ENCODE assay signal across 9 cellular contexts in the genomic region with DNA sequence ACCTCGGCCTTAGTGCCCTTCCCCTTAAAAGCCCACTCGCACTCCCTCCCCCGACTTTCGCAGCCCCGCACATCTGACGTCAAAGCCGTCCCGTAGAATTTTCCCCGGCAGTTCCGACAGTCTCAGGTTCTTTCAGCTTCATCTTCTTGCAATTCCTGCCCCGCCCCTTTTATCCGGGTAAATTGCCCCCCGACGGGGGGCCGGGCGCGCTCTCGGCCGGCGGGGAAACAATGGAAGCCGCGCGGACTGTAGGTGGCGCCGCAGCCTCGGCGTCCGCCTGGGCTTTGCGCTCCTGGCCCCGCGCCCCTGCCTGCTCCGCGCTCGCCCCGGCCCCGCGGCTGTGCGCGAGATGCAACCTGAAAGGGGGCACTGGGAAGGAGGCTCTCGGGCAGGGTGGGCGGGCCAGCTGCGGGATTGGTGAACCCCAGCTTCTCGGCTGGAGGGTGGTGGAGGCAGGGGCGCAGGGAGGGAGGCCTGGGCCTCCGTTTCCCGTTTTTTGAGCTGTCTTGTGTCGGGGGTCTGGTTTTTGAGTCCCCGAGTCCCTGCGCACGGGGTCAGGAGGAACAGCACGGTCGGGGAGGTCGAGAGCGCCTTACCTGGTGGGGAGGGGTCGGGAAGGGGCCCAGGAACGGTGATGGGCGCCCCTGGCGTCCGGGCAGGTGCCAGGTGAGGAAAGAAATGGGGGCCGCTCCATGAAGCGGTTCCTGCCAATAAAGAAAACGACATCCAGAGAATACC. TPM values are rescaled to one million over a fixed set of nuclear protein-coding genes. Genes with fewer than 3 reads are reported as not detected.
DNase-seq lines count a peak whose midpoint lies in the region; ATAC-seq and TF ChIP-seq lines count a peak whose summit lies in the region.
"Had no signal": no experiment of that assay in that cellular context is flagged by ENCODE, and none has a peak within 500 bp of the region (broad histone marks: within the 10 kb centered on the region; RNA-seq: fewer than 3 reads in every experiment).

No MANE protein-coding gene starts in this region.

- peak; percentile 90 for TF ChIP-seq CTCF in 22Rv1 (IDR thresholded peaks at IDR 0.05)
- TF ChIP-seq CTCF in GM12873 (IDR thresholded peaks at IDR 0.05; ENCODE audit: insufficient read depth, low read depth, low read length, missing control alignments): peak; percentile 32
- TF ChIP-seq CTCF in right atrium auricular region (IDR thresholded peaks at IDR 0.05): peak; percentile 20 to 65
- peak in 1 of 2 donors; percentile 56 for TF ChIP-seq CTCF in suprapubic skin (IDR thresholded peaks at IDR 0.05)
- peak in 1 of 4 experiments; percentile 53 for TF ChIP-seq CTCF in gastroesophageal sphincter (IDR thresholded peaks at IDR 0.05)

- H3K27me3 ChIP-seq in right atrium auricular region (peaks cover 18 to 33% of the 10 kb centered on the region in 2 donors), suprapubic skin (peaks cover 76% of the 10 kb centered on the region), aorta (ENCODE audit: control insufficient read depth in 1 of 2, insufficient read depth in 2 of 2, low read length in 1 of 2) (no peaks in the 10 kb centered on the region), gastroesophageal sphincter (peaks cover 90% of the 10 kb centered on the region)

- ATAC-seq in aorta (ENCODE audit: low FRiP score) (no peak), gastroesophageal sphincter (no peak)

- H3K9me3 ChIP-seq in SK-N-MC (ENCODE audit: low read depth, low read length): no peaks in the 10 kb centered on the region
- H3K9me3 ChIP-seq in right atrium auricular region: no peaks in the 10 kb centered on the region
- H3K9me3 ChIP-seq in suprapubic skin: no peaks in the 10 kb centered on the region
- H3K9me3 ChIP-seq in aorta (ENCODE audit: control insufficient read depth, low read length): no peaks in the 10 kb centered on the region
- H3K9me3 ChIP-seq in gastroesophageal sphincter: no peaks in the 10 kb centered on the region

- DNase-seq in SK-N-MC (ENCODE audit: low read depth, low spot score) (no peak), right atrium auricular region (ENCODE audit: low spot score) (no peak), suprapubic skin (ENCODE audit: low spot score in 2 of 2) (no peak), HPDE6-E6E7 (ENCODE audit: extremely low spot score) (no peak), aorta (no peak)

- intact Hi-C loops in aorta (cut with DNase I): no loop called here

- 11% methylated on average over 56 of the region's 62 CpGs for WGBS in suprapubic skin
- WGBS in aorta, 2 donors: 4% methylated on average over 52 to 62 of the region's 62 CpGs
- 1% methylated on average over 10 to 12 of the region's 62 CpGs for WGBS in gastroesophageal sphincter (ENCODE audit: low coverage in 1 of 2), 2 donors

- H3K36me3 ChIP-seq in SK-N-MC (ENCODE audit: insufficient read depth, low read length): no peaks in the 10 kb centered on the region
- no peaks in the 10 kb centered on the region for H3K36me3 ChIP-seq in right atrium auricular region
- no peaks in the 10 kb centered on the region for H3K36me3 ChIP-seq in suprapubic skin
- H3K36me3 ChIP-seq in aorta (ENCODE audit: control insufficient read depth in 1 of 2, insufficient read depth in 2 of 2, low read length in 1 of 2): no peaks in the 10 kb centered on the region
- no peaks in the 10 kb centered on the region for H3K36me3 ChIP-seq in gastroesophageal sphincter

- peaks cover 0 to 30% of the 10 kb centered on the region in 2 donors for H3K4me1 ChIP-seq in right atrium auricular region
- H3K4me1 ChIP-seq in suprapubic skin: peaks cover 41% of the 10 kb centered on the region
- no peaks in the 10 kb centered on the region for H3K4me1 ChIP-seq in aorta (ENCODE audit: control insufficient read depth in 1 of 2, insufficient read depth in 2 of 2, low read length in 2 of 2)
- H3K4me1 ChIP-seq in gastroesophageal sphincter: peaks cover 0 to 30% (median 11%) of the 10 kb centered on the region in 3 donors

- H3K9ac ChIP-seq in SK-N-MC (ENCODE audit: insufficient read length): peak overlapping the region; percentile 62

- TF ChIP-seq POLR2A in suprapubic skin (IDR thresholded peaks at IDR 0.05) (no peak), gastroesophageal sphincter (IDR thresholded peaks at IDR 0.05) (no peak)

- H3K27ac ChIP-seq in 22Rv1 (no peak overlapping the region), SK-N-MC (no peak overlapping the region), right atrium auricular region (no peak overlapping the region), suprapubic skin (no peak overlapping the region), aorta (ENCODE audit: low read depth in 1 of 2, low read length in 2 of 2) (no peak overlapping the region), gastroesophageal sphincter (no peak overlapping the region)

- TF ChIP-seq EP300 in suprapubic skin (IDR thresholded peaks at IDR 0.05): no peak
- TF ChIP-seq EP300 in gastroesophageal sphincter (IDR thresholded peaks at IDR 0.05): no peak

- H3K4me3 ChIP-seq in SK-N-MC: peak overlapping the region; percentile 88
- H3K4me3 ChIP-seq in right atrium auricular region: peak overlapping the region in 1 of 2 donors; percentile 16
- peak overlapping the region; percentile 22 for H3K4me3 ChIP-seq in suprapubic skin
- H3K4me3 ChIP-seq in aorta (ENCODE audit: low read length in 2 of 2): peak overlapping the region in 1 of 2 donors; percentile 1
- H3K4me3 ChIP-seq in gastroesophageal sphincter: peak overlapping the region in 1 of 2 donors; percentile 14

RNA-seq across cellular contexts. Expression of gene FGF19, which starts 0.9 kb away (rescaled TPM):
- not detected for total RNA-seq in right atrium auricular region
- not detected for total RNA-seq in suprapubic skin
- total RNA-seq in aorta: not detected
- polyA plus RNA-seq in aorta: not detected
- not detected for total RNA-seq in gastroesophageal sphincter
- polyA plus RNA-seq: adipose tissue had no signal

RNA-seq across cellular contexts. Expression of gene LTO1, which starts 29.5 kb away (rescaled TPM):
- 1 to 10 TPM; 4.7 to 6.0 TPM for total RNA-seq in right atrium auricular region
- 10 to 100 TPM; 20.6 to 41.4 (median 22.7) TPM for total RNA-seq in suprapubic skin
- 10 to 100 TPM; 20.7 to 34.5 TPM for total RNA-seq in aorta
- polyA plus RNA-seq in aorta: 10 to 100 TPM in 1 of 2 donors, 1 to 10 TPM in 1; 4.6 to 32.6 TPM
- 10 to 100 TPM; 13.7 to 34.4 (median 18.0) TPM for total RNA-seq in gastroesophageal sphincter
